1 cellular context compared by ENCODE assay signal in the genomic region with DNA sequence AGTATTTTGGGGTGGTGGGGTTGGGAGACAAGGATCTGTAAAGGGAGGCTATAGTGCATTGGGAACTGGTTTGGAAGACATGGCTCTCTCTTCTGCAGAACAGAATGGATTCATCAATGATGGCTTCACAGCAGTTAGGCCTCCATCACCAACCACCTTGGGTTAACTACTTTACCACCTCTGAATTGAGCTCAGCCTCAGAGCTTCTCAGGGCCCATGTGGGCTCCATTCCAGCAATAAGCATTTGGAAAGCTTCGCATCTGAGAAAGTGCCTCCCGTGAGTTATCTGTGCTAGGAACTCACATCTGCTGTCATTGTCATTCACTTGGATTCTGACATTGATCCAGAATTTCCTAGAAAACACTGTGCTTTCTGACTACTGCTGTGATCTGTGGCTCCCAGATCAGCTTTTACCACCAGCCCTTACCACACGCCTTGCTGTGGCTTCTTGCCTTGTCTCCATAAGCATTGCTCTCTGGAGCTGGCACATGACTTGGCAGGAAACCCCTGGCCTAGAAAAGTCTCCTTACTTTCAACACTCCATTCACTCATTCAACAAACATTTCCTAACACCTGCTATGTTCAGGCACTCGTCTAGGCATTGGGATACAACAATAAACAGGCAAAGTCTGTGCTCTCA.
TF ChIP-seq lines count a peak whose summit lies in the region.

No MANE protein-coding gene starts in this region.

TF ChIP-seq in IMR-90, 13 proteins besides CTCF, POLR2A, EP300 and RAD21 (continued from another document):
- TF ChIP-seq FOS (IDR thresholded peaks at IDR 0.05; ENCODE audit: low read depth, low read length) (no peak), CEBPB (IDR thresholded peaks at IDR 0.05; ENCODE audit: low read depth, low read length) (no peak), RFX5 (IDR thresholded peaks at IDR 0.05; ENCODE audit: low read depth, low read length) (no peak), BHLHE40 (IDR thresholded peaks at IDR 0.05; ENCODE audit: low read depth, low read length) (no peak), MXI1 (IDR thresholded peaks at IDR 0.05; ENCODE audit: borderline replicate concordance, low read depth, low read length) (no peak), SMC3 (IDR thresholded peaks at IDR 0.05; ENCODE audit: low read depth, low read length) (no peak), RCOR1 (IDR thresholded peaks at IDR 0.05; ENCODE audit: insufficient replicate concordance, low read length) (no peak), MAZ (IDR thresholded peaks at IDR 0.05; ENCODE audit: borderline replicate concordance, low read depth, low read length) (no peak)
- TF ChIP-seq, protein P1, sequence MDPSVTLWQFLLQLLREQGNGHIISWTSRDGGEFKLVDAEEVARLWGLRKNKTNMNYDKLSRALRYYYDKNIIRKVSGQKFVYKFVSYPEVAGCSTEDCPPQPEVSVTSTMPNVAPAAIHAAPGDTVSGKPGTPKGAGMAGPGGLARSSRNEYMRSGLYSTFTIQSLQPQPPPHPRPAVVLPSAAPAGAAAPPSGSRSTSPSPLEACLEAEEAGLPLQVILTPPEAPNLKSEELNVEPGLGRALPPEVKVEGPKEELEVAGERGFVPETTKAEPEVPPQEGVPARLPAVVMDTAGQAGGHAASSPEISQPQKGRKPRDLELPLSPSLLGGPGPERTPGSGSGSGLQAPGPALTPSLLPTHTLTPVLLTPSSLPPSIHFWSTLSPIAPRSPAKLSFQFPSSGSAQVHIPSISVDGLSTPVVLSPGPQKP (IDR thresholded peaks at IDR 0.05; ENCODE audit: borderline replicate concordance, low read depth, low read length): no peak
